ENCODE assay signal across 24 cellular contexts in genomic region chr5:72293495-72294055, GRCh38. TPM values are rescaled to one million over a fixed set of nuclear protein-coding genes. Genes with fewer than 3 reads are reported as not detected.
A peak's percentile ranks its signal among the peaks of the same experiment; 100 is the strongest.
DNase-seq lines count a peak whose midpoint lies in the region; ATAC-seq and TF ChIP-seq lines count a peak whose summit lies in the region.
"Had no signal": no experiment of that assay in that cellular context is flagged by ENCODE, and none has a peak within 500 bp of the region (broad histone marks: within the 10 kb centered on the region; RNA-seq: fewer than 3 reads in every experiment).

No MANE protein-coding gene starts in this region.

- peak overlapping the region; percentile 70 for H3K27ac ChIP-seq in HUES6 (ENCODE audit: low read depth, low read length)
- H3K27ac ChIP-seq: esophagus muscularis mucosa, gastrocnemius medialis, neutrophil, psoas muscle, skin epidermis had no signal

- H3K4me3 Mint-ChIP-seq in Caco-2 (ENCODE audit: unreplicated experiment) (no peak overlapping the region), osteocyte (ENCODE audit: unreplicated experiment) (no peak overlapping the region)
- H3K4me3 Mint-ChIP-seq: activated CD4-positive, alpha-beta memory T cell treated with anti-CD3 and anti-CD28 coated beads, Interleukin-2, amount 10 ng/mL, durations not matched to agents 7 days and 5 days had no signal

- H3K27ac Mint-ChIP-seq in Caco-2 (ENCODE audit: unreplicated experiment) (no peak overlapping the region), osteocyte (ENCODE audit: unreplicated experiment) (peak overlapping the region; percentile 59)
- H3K27ac Mint-ChIP-seq: activated CD4-positive, alpha-beta memory T cell treated with anti-CD3 and anti-CD28 coated beads, Interleukin-2, amount 10 ng/mL, durations not matched to agents 7 days and 5 days had no signal

- no peak overlapping the region for H3K9ac ChIP-seq in HUES6 (ENCODE audit: low read length)

- TSS peak; percentile 5 for BruUV-seq in Caco-2 (replicated peaks; lab: Mats Ljungman, UMichigan)

- H3K4me3 ChIP-seq in Caco-2 (ENCODE audit: low read depth, low read length) (no peak overlapping the region), HUES6 (ENCODE audit: low read depth, low read length) (no peak overlapping the region)
- H3K4me3 ChIP-seq: esophagus muscularis mucosa, gastrocnemius medialis, psoas muscle, skin epidermis had no signal

- H3K36me3 ChIP-seq in Caco-2 (ENCODE audit: control insufficient read depth, insufficient read depth, low read length) (no peaks in the 10 kb centered on the region; the same call in 1 of the 2 replicates), HUES6 (ENCODE audit: control insufficient read depth, insufficient read depth, low read length) (peaks cover 42% of the 10 kb centered on the region)
- H3K36me3 ChIP-seq: gastrocnemius medialis had no signal

- ATAC-seq in HG02981 (IDR thresholded peaks at IDR 0.05; ENCODE audit: unreplicated experiment), result no peak
- ATAC-seq in GM18861 (IDR thresholded peaks at IDR 0.05; ENCODE audit: unreplicated experiment), result no peak
- ATAC-seq: gastrocnemius medialis, psoas muscle had no signal

- CTCF ChIA-PET in Caco-2 (lab: Charles Lee), result no interaction called here

- POLR2A ChIA-PET in Caco-2 (lab: Charles Lee), result no interaction called here

- H3K27me3 Mint-ChIP-seq in Caco-2 (ENCODE audit: insufficient read depth, unreplicated experiment), result no peaks in the 10 kb centered on the region
- no peaks in the 10 kb centered on the region for H3K27me3 Mint-ChIP-seq in osteocyte (ENCODE audit: unreplicated experiment)
- H3K27me3 Mint-ChIP-seq: activated CD4-positive, alpha-beta memory T cell treated with anti-CD3 and anti-CD28 coated beads, Interleukin-2, amount 10 ng/mL, durations not matched to agents 7 days and 5 days; brain had no signal

- H3K4me1 ChIP-seq in Caco-2 (no peaks in the 10 kb centered on the region), HUES6 (ENCODE audit: control insufficient read depth, insufficient read depth, low read length) (peaks cover 7% of the 10 kb centered on the region; the same call in 1 of the 2 replicates)
- H3K4me1 ChIP-seq: psoas muscle had no signal

- H3K4me1 Mint-ChIP-seq in Caco-2 (ENCODE audit: low read depth, unreplicated experiment) (peaks cover 6% of the 10 kb centered on the region), osteocyte (ENCODE audit: unreplicated experiment) (peaks cover 49% of the 10 kb centered on the region)

- H3K9me3 Mint-ChIP-seq in Caco-2 (ENCODE audit: unreplicated experiment) (no peaks in the 10 kb centered on the region), osteocyte (ENCODE audit: unreplicated experiment) (no peaks in the 10 kb centered on the region)
- H3K9me3 Mint-ChIP-seq: activated CD4-positive, alpha-beta memory T cell treated with anti-CD3 and anti-CD28 coated beads, Interleukin-2, amount 10 ng/mL, durations not matched to agents 7 days and 5 days had no signal

- no peaks in the 10 kb centered on the region for H3K27me3 ChIP-seq in Caco-2 (replicated peaks; ENCODE audit: control insufficient read depth, insufficient read depth, low read length)
- no peaks in the 10 kb centered on the region for H3K27me3 ChIP-seq in HUES6 (ENCODE audit: control insufficient read depth, insufficient read depth, low read length)
- H3K27me3 ChIP-seq: esophagus muscularis mucosa, gastrocnemius medialis, neutrophil had no signal

- DNase-seq in Caco-2, result no peak
- DNase-seq in RPMI8226, result peak; percentile 82
- no peak for DNase-seq in osteocyte (ENCODE audit: extremely low spot score, unreplicated experiment)
- DNase-seq in NK-92 (lab: John Stamatoyannopoulos, UW; ENCODE audit: unreplicated experiment), result no peak
- DNase-seq: activated CD4-positive, alpha-beta memory T cell treated with anti-CD3 and anti-CD28 coated beads, Interleukin-2, amount 10 ng/mL, durations not matched to agents 7 days and 5 days; activated effector memory CD4-positive, alpha-beta T cell treated with anti-CD3 and anti-CD28 coated beads, Interleukin-2, amount 50 U/mL, for 16 hours; activated T-cell treated with anti-CD3 and anti-CD28 coated beads for 4 hours; AML-193; effector memory CD4-positive, alpha-beta T cell; gastrocnemius medialis; GOT3; mammary epithelial cell; NCI-H2107; NCI-H526; psoas muscle; stimulated activated CD4-positive, alpha-beta T cell treated with anti-CD3 and anti-CD28 coated beads, Interleukin-2, amount 100 ng/mL, for 24 hours; stimulated activated naive CD4-positive, alpha-beta T cell had no signal

- intact Hi-C loops in Caco-2 (cut with micrococcal nuclease; ENCODE audit: unreplicated experiment), result no loop called here

- H3K9me3 ChIP-seq in Caco-2 (no peaks in the 10 kb centered on the region), HUES6 (ENCODE audit: control insufficient read depth, insufficient read depth, low read depth, low read length) (no peaks in the 10 kb centered on the region)
- H3K9me3 ChIP-seq: esophagus muscularis mucosa, gastrocnemius medialis, neutrophil, psoas muscle had no signal

- H3K36me3 Mint-ChIP-seq in Caco-2 (ENCODE audit: insufficient read depth, unreplicated experiment) (peaks cover 41% of the 10 kb centered on the region), osteocyte (ENCODE audit: unreplicated experiment) (peaks cover 19% of the 10 kb centered on the region)

- TF ChIP-seq CTCF in Caco-2 (IDR thresholded peaks at IDR 0.05; ENCODE audit: insufficient read depth in 1 of 2, low read depth in 1 of 2, low read length in 1 of 2, severe bottlenecking in 1 of 2, unreplicated experiment in 1 of 2) (no peak), osteocyte (IDR thresholded peaks at IDR 0.05) (no peak)

RNA-seq across cellular contexts. Expression of gene MRPS27, which starts 26.5 kb away (rescaled TPM):
- total RNA-seq in Caco-2 (2022) (71.1 and 83.8 TPM in 2 replicates), osteocyte (45.5 and 57.7 TPM in 2 replicates)

RNA-seq across cellular contexts. Expression of gene PTCD2, which starts 26.6 kb away (rescaled TPM):
- total RNA-seq in Caco-2 (2022) (11.6 and 12.5 TPM in 2 replicates), osteocyte (9.4 and 10.4 TPM in 2 replicates)
